In genomic region chr11:4610258-4610935, GRCh38 we compare ENCODE assay signal across 9 cellular contexts. TPM values are rescaled to one million over a fixed set of nuclear protein-coding genes. Genes with fewer than 3 reads are reported as not detected.
DNase-seq lines count a peak whose midpoint lies in the region; ATAC-seq and TF ChIP-seq lines count a peak whose summit lies in the region.
"Had no signal": no experiment of that assay in that cellular context is flagged by ENCODE, and none has a peak within 500 bp of the region (broad histone marks: within the 10 kb centered on the region; RNA-seq: fewer than 3 reads in every experiment).

No MANE protein-coding gene starts in this region.

- H3K27ac ChIP-seq in lower lobe of right lung = peak overlapping the region; percentile 50

- no peaks in the 10 kb centered on the region for H3K9me3 ChIP-seq in lower lobe of right lung

- peak overlapping the region; percentile 20 for H3K4me3 ChIP-seq in lower lobe of right lung

- no peak for TF ChIP-seq CTCF in lower lobe of right lung (IDR thresholded peaks at IDR 0.05)

- H3K27me3 ChIP-seq in lower lobe of right lung (ENCODE audit: low read depth) = no peaks in the 10 kb centered on the region

- DNase-seq in ELR (ENCODE audit: low read depth) = peak; percentile 29
- DNase-seq in OCI-M1 (lab: John Stamatoyannopoulos, UW) = peak; percentile 40
- no peak for DNase-seq in lower lobe of right lung
- no peak for DNase-seq in T-helper 9 cell
- DNase-seq in amniotic stem cell (lab: John Stamatoyannopoulos, UW) = no peak
- DNase-seq: activated effector memory CD4-positive, alpha-beta T cell treated with Interleukin-2 at 50 U/mL for 16 hours; NCI-H82; stimulated activated CD4-positive, alpha-beta T cell treated with anti-CD3 and anti-CD28 coated beads, Interleukin-1b, Interleukin-23, amount 100 ng/mL, for 48 hours had no signal

- no peak for ATAC-seq in lower lobe of right lung
- no peak for ATAC-seq in HG03342 (IDR thresholded peaks at IDR 0.05; ENCODE audit: unreplicated experiment)

- intact Hi-C loops in lower lobe of right lung (cut with DNase I) = no loop called here

- peaks cover 20% of the 10 kb centered on the region for H3K4me1 ChIP-seq in lower lobe of right lung

- H3K36me3 ChIP-seq in lower lobe of right lung = no peaks in the 10 kb centered on the region

RNA-seq across cellular contexts. Expression of gene TRIM68, which starts 2.4 kb away (rescaled TPM):
- 13.8 TPM for total RNA-seq in lower lobe of right lung

RNA-seq across cellular contexts. Expression of gene OR52I1, which starts 16.6 kb away (rescaled TPM):
- not detected for total RNA-seq in lower lobe of right lung

RNA-seq across cellular contexts. Expression of gene OR51D1, which starts 26.9 kb away (rescaled TPM):
- total RNA-seq in lower lobe of right lung = not detected

RNA-seq across cellular contexts. Expression of gene OR52I2, which starts 28.9 kb away (rescaled TPM):
- not detected for total RNA-seq in lower lobe of right lung

RNA-seq across cellular contexts. Expression of gene OR51E1, which starts 33.4 kb away (rescaled TPM):
- total RNA-seq in lower lobe of right lung = not detected

Comparison
In these comparisons a context has a peak if more than half of its experiments do, and no peak if none do; other contexts are left out.
1. DNase-seq: peak in ELR (single experiment) and OCI-M1 (single experiment); none in lower lobe of right lung (single experiment), T-helper 9 cell (single experiment) and amniotic stem cell (single experiment).